In genomic region chr1:11273595-11274234, GRCh38 we compare ENCODE assay signal across 8 cellular contexts. TPM values are rescaled to one million over a fixed set of nuclear protein-coding genes. Genes with fewer than 3 reads are reported as not detected.
DNase-seq lines count a peak whose midpoint lies in the region; ATAC-seq and TF ChIP-seq lines count a peak whose summit lies in the region.

No MANE protein-coding gene starts in this region.

- H3K27ac ChIP-seq in C4-2B: peak overlapping the region; percentile 89

- H3K27me3 ChIP-seq in mononuclear cell (ENCODE audit: insufficient read depth, low read length): no peaks in the 10 kb centered on the region

- peak overlapping the region; percentile 90 for H3K27ac Mint-ChIP-seq in chondrocyte (ENCODE audit: unreplicated experiment)

- TF ChIP-seq CTCF in C4-2B (conservative IDR thresholded peaks at IDR 0.05) (no peak), chondrocyte (IDR thresholded peaks at IDR 0.05) (no peak)

- no peaks in the 10 kb centered on the region for H3K9me3 ChIP-seq in mononuclear cell (ENCODE audit: low read depth, low read length)

- H3K36me3 Mint-ChIP-seq in chondrocyte (ENCODE audit: low read depth): peaks cover 5% of the 10 kb centered on the region

- peak overlapping the region; percentile 81 for H3K4me3 ChIP-seq in mononuclear cell (ENCODE audit: low read length)

- DNase-seq in NCI-H510A treated with DMSO at 0.1 percent for 48 hours (lab: John Stamatoyannopoulos, UW): peak; percentile 88
- no peak for DNase-seq in chondrocyte (ENCODE audit: low spot score)
- no peak for DNase-seq in posterior vena cava (ENCODE audit: low spot score)
- no peak for DNase-seq in activated gamma-delta T cell treated with Interleukin-2 at 50 U/mL for 16 hours
- DNase-seq in NCI-H1092 (lab: John Stamatoyannopoulos, UW): no peak

- peaks cover 26% of the 10 kb centered on the region for H3K4me1 Mint-ChIP-seq in chondrocyte (ENCODE audit: low read depth)

- ATAC-seq in GM21390 (IDR thresholded peaks at IDR 0.05; ENCODE audit: unreplicated experiment): peak; percentile 41

- intact Hi-C loops in posterior vena cava (cut with DNase I): no loop called here

- no peaks in the 10 kb centered on the region for H3K9me3 Mint-ChIP-seq in chondrocyte (ENCODE audit: low read depth)

- peak overlapping the region; percentile 89 for H3K4me3 Mint-ChIP-seq in chondrocyte (ENCODE audit: unreplicated experiment)

- no peaks in the 10 kb centered on the region for H3K27me3 Mint-ChIP-seq in chondrocyte (ENCODE audit: low read depth)

- H3K4me1 ChIP-seq in mononuclear cell (ENCODE audit: insufficient read depth, low read length): peaks cover 32% of the 10 kb centered on the region

RNA-seq across cellular contexts. Expression of gene UBIAD1, which starts 0.7 kb away (rescaled TPM):
- total RNA-seq in chondrocyte (9.4 to 11.9 TPM (median 10.5 TPM) in 3 replicates), mononuclear cell (11.1 TPM), posterior vena cava (10 to 100 TPM in 1 of 2 donors, 1 to 10 TPM in 1; 8.0 to 12.0 TPM)

RNA-seq across cellular contexts. Expression of gene MTOR, which starts 11.4 kb away (rescaled TPM):
- 33.8 to 51.4 TPM (median 36.9 TPM) in 3 replicates for total RNA-seq in chondrocyte
- 21.9 TPM for total RNA-seq in mononuclear cell
- total RNA-seq in posterior vena cava: 10 to 100 TPM; 26.3 to 26.7 TPM
